24 cellular contexts compared by ENCODE assay signal in genomic region chr1:51532853-51533252, GRCh38. TPM values are rescaled to one million over a fixed set of nuclear protein-coding genes. Genes with fewer than 3 reads are reported as not detected.
DNase-seq lines count a peak whose midpoint lies in the region; ATAC-seq, FAIRE-seq and TF ChIP-seq lines count a peak whose summit lies in the region.
"Had no signal": no experiment of that assay in that cellular context is flagged by ENCODE, and none has a peak within 500 bp of the region (broad histone marks: within the 10 kb centered on the region; RNA-seq: fewer than 3 reads in every experiment).

No MANE protein-coding gene starts in this region.

- no peaks in the 10 kb centered on the region for H3K9me3 ChIP-seq in HEK293 (ENCODE audit: control insufficient read depth, insufficient read depth, low read depth, low read length)
- no peaks in the 10 kb centered on the region for H3K9me3 ChIP-seq in K562 (replicated peaks; ENCODE audit: control insufficient read depth, insufficient read depth, low read depth, low read length)
- H3K9me3 ChIP-seq: BE2C, BLaER1 had no signal

- FAIRE-seq in G401.6 (lab: Jason Lieb, UNC) = peak; percentile 47
- no peak for FAIRE-seq in K562 (lab: Jason Lieb, UNC)
- FAIRE-seq: A549, GM12891 had no signal

- 80% methylated on average over 1 of the region's 1 CpG for WGBS in K562 (ENCODE audit: insufficient coverage, low coverage, missing lambda C conversion rate)

- H3K9me3 Mint-ChIP-seq in activated CD4-positive, alpha-beta T cell treated with anti-CD3 and anti-CD28 coated beads for 36 hours (ENCODE audit: low read depth) = no peaks in the 10 kb centered on the region
- H3K9me3 Mint-ChIP-seq: CD4-positive, alpha-beta memory T cell; CD4-positive, CD25-positive, alpha-beta regulatory T cell; CD8-positive, alpha-beta memory T cell had no signal

- no peak overlapping the region for H2AFZ ChIP-seq in K562 (ENCODE audit: low read depth, low read length)

- POLR2A ChIA-PET in HEK293 (lab: Yijun Ruan, JAX) (interaction anchor here (0.8 kb wide), 1 partner anchor 12 kb away, joined by 4 read pairs; no protein-coding TSS in a partner anchor), K562 (lab: Yijun Ruan, JAX) (interaction anchor here (0.6 to 1.7 kb wide), 3 partner anchors 12 to 236 kb away, joined by 3 to 5 read pairs (median 4); partner anchors contain the start of gene EPS15)
- POLR2A ChIA-PET in activated CD4-positive, alpha-beta T cell treated with anti-CD3 and anti-CD28 coated beads for 36 hours (lab: Charles Lee) = no interaction called here

- H3K27ac ChIP-seq in HEK293 (ENCODE audit: extremely low read depth, low read depth, low read length) (no peak overlapping the region), K562 (ENCODE audit: extremely low read depth, low read depth, low read length) (no peak overlapping the region)
- H3K27ac ChIP-seq: 22Rv1, A549, BLaER1 had no signal

- CTCF ChIA-PET in HEK293 (lab: Yijun Ruan, JAX) = interaction anchor here (0.6 kb wide), 1 partner anchor 295 kb away, joined by 3 read pairs; no protein-coding TSS in a partner anchor
- CTCF ChIA-PET in K562 (lab: Yijun Ruan, JAX; ENCODE audit: low intra/inter-chr PET ratio) = interaction anchor here (0.6 kb wide), 1 partner anchor 93 kb away, joined by 5 read pairs; no protein-coding TSS in a partner anchor
- CTCF ChIA-PET in activated CD4-positive, alpha-beta T cell treated with anti-CD3 and anti-CD28 coated beads for 36 hours (lab: Charles Lee) = no interaction called here

- no peaks in the 10 kb centered on the region for H4K20me1 ChIP-seq in K562 (replicated peaks; ENCODE audit: control insufficient read depth, insufficient read depth, low read length)
- H4K20me1 ChIP-seq: BLaER1 had no signal

- H3K4me2 ChIP-seq in K562 (ENCODE audit: insufficient read depth, low read length) = no peak overlapping the region
- H3K4me2 ChIP-seq: A549, BLaER1 had no signal

- H3K27me3 Mint-ChIP-seq in activated CD4-positive, alpha-beta T cell treated with anti-CD3 and anti-CD28 coated beads for 36 hours = no peaks in the 10 kb centered on the region
- H3K27me3 Mint-ChIP-seq: CD4-positive, alpha-beta memory T cell; CD4-positive, CD25-positive, alpha-beta regulatory T cell; CD8-positive, alpha-beta memory T cell had no signal

- in situ Hi-C loops in K562 (cut with MboI) = loop anchor here (10.0 kb wide), 1 partner anchor 188 kb away; no protein-coding TSS in a partner anchor

- H3K9me1 ChIP-seq in K562 (ENCODE audit: control insufficient read depth, insufficient read depth, low read length) = no peaks in the 10 kb centered on the region

- no peak for DNase-seq in K562 (ENCODE audit: extremely low read depth in 1 of 4, low spot score in 3 of 4)
- DNase-seq in activated CD4-positive, alpha-beta T cell treated with anti-CD3 and anti-CD28 coated beads for 36 hours = no peak
- no peak for DNase-seq in middle frontal gyrus (ENCODE audit: extremely low spot score, low spot score)
- DNase-seq: AML-193; BE2C; C1 segment of cervical spinal cord; CD4-positive, alpha-beta memory T cell; CD4-positive, CD25-positive, alpha-beta regulatory T cell; CD8-positive, alpha-beta memory T cell; COR-L47; DMS 273 treated with DMSO at 0.1 percent for 48 hours; DMS153; DMS53; DMS79; DND-41; EL; GF-D8 had no signal

- no peak for TF ChIP-seq RAD21 in K562 (CRISPR knock-in tag; conservative IDR thresholded peaks at IDR 0.05 in 1 of 2, IDR thresholded peaks at IDR 0.05 in 1 of 2)

- H3K79me2 ChIP-seq in K562 (ENCODE audit: control insufficient read depth, insufficient read depth, low read length) = no peaks in the 10 kb centered on the region

- intact Hi-C loops in K562 (cut with micrococcal nuclease) = no loop called here
- intact Hi-C loops in activated CD4-positive, alpha-beta T cell treated with anti-CD3 and anti-CD28 coated beads for 36 hours (cut with DNase I, micrococcal nuclease) = no loop called here

- peaks cover 9% of the 10 kb centered on the region for H3K4me1 Mint-ChIP-seq in activated CD4-positive, alpha-beta T cell treated with anti-CD3 and anti-CD28 coated beads for 36 hours
- H3K4me1 Mint-ChIP-seq: CD14-positive monocyte had no signal

- TF ChIP-seq POLR2A in K562 (conservative IDR thresholded peaks at IDR 0.05) = no peak

- no peak overlapping the region for H3K4me3 Mint-ChIP-seq in activated CD4-positive, alpha-beta T cell treated with anti-CD3 and anti-CD28 coated beads for 36 hours
- H3K4me3 Mint-ChIP-seq: CD14-positive monocyte; CD4-positive, CD25-positive, alpha-beta regulatory T cell; CD8-positive, alpha-beta memory T cell had no signal

- no peak for TF ChIP-seq CTCF in HEK293 (tag by site-specific recombination; IDR thresholded peaks at IDR 0.05)
- no peak for TF ChIP-seq CTCF in K562 (IDR thresholded peaks at IDR 0.05 in 2 of 3, conservative IDR thresholded peaks at IDR 0.05 in 1 of 3; ENCODE audit: insufficient read depth in 2 of 3, low read depth in 1 of 3, low read length in 3 of 3)

- no peaks in the 10 kb centered on the region for H3K4me1 ChIP-seq in HEK293 (ENCODE audit: control insufficient read depth, insufficient read depth, low read length)
- peaks cover 0 to 2% of the 10 kb centered on the region in 2 experiments; a peak in 2 of 5 replicates for H3K4me1 ChIP-seq in K562 (replicated peaks in 1 of 2; ENCODE audit: control insufficient read depth in 2 of 2, insufficient read depth in 2 of 2, low read length in 2 of 2)
- H3K4me1 ChIP-seq: A549, BE2C had no signal

- H3K36me3 Mint-ChIP-seq in activated CD4-positive, alpha-beta T cell treated with anti-CD3 and anti-CD28 coated beads for 36 hours (ENCODE audit: low read depth) = no peaks in the 10 kb centered on the region
- H3K36me3 Mint-ChIP-seq: CD14-positive monocyte; CD4-positive, alpha-beta memory T cell; CD4-positive, CD25-positive, alpha-beta regulatory T cell had no signal

- H3K4me3 ChIP-seq in HEK293 (ENCODE audit: low read depth, low read length) (no peak overlapping the region), K562 (no peak overlapping the region)
- H3K4me3 ChIP-seq: A549, BLaER1 had no signal

- no peak for TF ChIP-seq EP300 in K562 (IDR thresholded peaks at IDR 0.05; ENCODE audit: low read length)

- H3K36me3 ChIP-seq in HEK293 (ENCODE audit: control insufficient read depth in 2 of 2, insufficient read depth in 1 of 2, low read length in 2 of 2) (no peaks in the 10 kb centered on the region), K562 (ENCODE audit: control insufficient read depth, insufficient read depth, low read length) (no peaks in the 10 kb centered on the region)
- H3K36me3 ChIP-seq: BE2C, BLaER1 had no signal

- no TSS peak for BruUV-seq in K562 (replicated peaks; lab: Mats Ljungman, UMichigan)

- no peak overlapping the region for H3K27ac Mint-ChIP-seq in activated CD4-positive, alpha-beta T cell treated with anti-CD3 and anti-CD28 coated beads for 36 hours
- H3K27ac Mint-ChIP-seq: CD14-positive monocyte had no signal

- H3K9ac ChIP-seq in K562 (ENCODE audit: insufficient read depth in 1 of 2, low read depth in 2 of 2, low read length in 2 of 2) = no peak overlapping the region
- H3K9ac ChIP-seq: BLaER1 had no signal

- ATAC-seq in K562 = no peak
- ATAC-seq in activated CD4-positive, alpha-beta T cell treated with anti-CD3 and anti-CD28 coated beads for 36 hours = no peak
- ATAC-seq: A549 had no signal

- no peaks in the 10 kb centered on the region for H3K27me3 ChIP-seq in K562 (ENCODE audit: control insufficient read depth in 2 of 2, insufficient read depth in 2 of 2, low read length in 2 of 2)
- H3K27me3 ChIP-seq: BE2C, BLaER1 had no signal

TF ChIP-seq in HEK293, 187 proteins besides CTCF, POLR2A, EP300 and RAD21 (continues in another document):
- TF ChIP-seq ZSCAN30 (tag by site-specific recombination; IDR thresholded peaks at IDR 0.05) (no peak), ZFP37 (tag by site-specific recombination; IDR thresholded peaks at IDR 0.05) (no peak), ZNF580 (tag by site-specific recombination; IDR thresholded peaks at IDR 0.05) (0 out of 2 replicates have a peak, but pooled peaks have one; percentile 16), ZNF548 (tag by site-specific recombination; IDR thresholded peaks at IDR 0.05) (no peak)

TF ChIP-seq in K562, 482 proteins besides CTCF, POLR2A, EP300 and RAD21 (continues in another document):
- no peak for TF ChIP-seq FOXK1 (CRISPR knock-in tag; IDR thresholded peaks at IDR 0.05; ENCODE audit: borderline replicate concordance)
- TF ChIP-seq ASH1L (IDR thresholded peaks at IDR 0.05; ENCODE audit: borderline replicate concordance, low read depth, partially characterized antibody) = no peak
- peak; percentile 82; the same call in 1 of the 2 replicates for TF ChIP-seq ZNF232 (CRISPR knock-in tag; IDR thresholded peaks at IDR 0.05)
- no peak for TF ChIP-seq SMAD2 (IDR thresholded peaks at IDR 0.05; ENCODE audit: low read depth, low read length)

RNA-seq across cellular contexts. Expression of gene EPS15, which starts 13.8 kb away (rescaled TPM):
- total RNA-seq in K562 (2011; cell fraction: chromatin; rRNA removed; ENCODE audit: low replicate concordance) = 166 and 354 TPM in 2 replicates
- total RNA-seq in K562 (2011; cell fraction: nucleolus; rRNA removed) = 42.5 and 54.6 TPM in 2 replicates
- 102 and 104 TPM in 2 replicates for total RNA-seq in K562 (2011; cell fraction: nucleoplasm; rRNA removed)
- total RNA-seq in K562 (2014; rRNA removed) (31.0 and 31.1 TPM in 2 replicates), K562 (2014; rRNA removed; fragmentation: Illumina TruSeq; extraction: Trizol) (55.0 and 67.0 TPM in 2 replicates), K562 (2015; rRNA removed; fragmentation: Illumina TruSeq; extraction: Trizol) (43.0 and 47.7 TPM in 2 replicates), K562 (2021) (59.7 and 69.0 TPM in 2 replicates)
- polyA plus RNA-seq in K562 (2011; rRNA removed) (46.6 and 64.5 TPM in 2 replicates), K562 (2014; fragmentation: Illumina TruSeq; extraction: Trizol) (41.2 and 41.7 TPM in 2 replicates), K562 (2014; fragmentation: Nextera tagmentation; extraction: Ambion mirVana) (10 to 100 TPM; 23.1 to 31.6 TPM), K562 (2014; rRNA removed) (33.6 and 33.9 TPM in 2 replicates)
- polyA plus RNA-seq in K562 (2011; cell fraction: cytosol; rRNA removed) = 12.8 and 22.2 TPM in 2 replicates
- 32.0 and 36.8 TPM in 2 replicates for polyA plus RNA-seq in K562 (2011; cell fraction: nucleus; rRNA removed)
- 26.7 and 38.3 TPM in 2 replicates for polyA plus RNA-seq in K562 (2012)
- polyA minus RNA-seq in K562 (2011; rRNA and poly(A)+ RNA removed) = 141 and 149 TPM in 2 replicates
- 49.4 and 55.8 TPM in 2 replicates for polyA minus RNA-seq in K562 (2011; cell fraction: cytosol; rRNA and poly(A)+ RNA removed)
- 34.7 and 51.0 TPM in 2 replicates for polyA minus RNA-seq in K562 (2011; cell fraction: nucleus; rRNA and poly(A)+ RNA removed)
- total RNA-seq in activated CD4-positive, alpha-beta T cell treated with anti-CD3 and anti-CD28 coated beads for 36 hours = 10 to 100 TPM; 59.6 to 61.6 TPM
